30 cellular contexts compared by ENCODE assay signal in genomic region chr10:123622381-123622780, GRCh38.
DNase-seq lines count a peak whose midpoint lies in the region; TF ChIP-seq lines count a peak whose summit lies in the region.
"Had no signal": no experiment of that assay in that cellular context is flagged by ENCODE, and none has a peak within 500 bp of the region (broad histone marks: within the 10 kb centered on the region; RNA-seq: fewer than 3 reads in every experiment).

No MANE protein-coding gene starts in this region.

- CTCF ChIA-PET in GM10248 (lab: Yijun Ruan, JAX): no interaction called here

- TF ChIP-seq CTCF in AG09309 (IDR thresholded peaks at IDR 0.05; ENCODE audit: control insufficient read depth, insufficient read depth, low read depth, low read length, missing control alignments): no peak
- TF ChIP-seq CTCF in fibroblast of mammary gland (conservative IDR thresholded peaks at IDR 0.05; ENCODE audit: control insufficient read depth, insufficient read depth, low read depth, low read length): no peak
- no peak for TF ChIP-seq CTCF in GM10248 (IDR thresholded peaks at IDR 0.05; ENCODE audit: control extremely low read depth, extremely low read depth, low read depth, missing control alignments)

- POLR2A ChIA-PET in GM10248 (lab: Yijun Ruan, JAX): no interaction called here

- DNase-seq in AG09309 (ENCODE audit: low read depth): peak; percentile 76
- DNase-seq in EL: peak; percentile 90
- DNase-seq in NCI-H1694 (lab: John Stamatoyannopoulos, UW): peak; percentile 35
- peak; percentile 5 for DNase-seq in fibroblast of mammary gland (ENCODE audit: low read depth)
- DNase-seq in GM10248 (ENCODE audit: extremely low spot score): no peak
- no peak for DNase-seq in NCI-H1417 (lab: John Stamatoyannopoulos, UW)
- no peak for DNase-seq in hypothalamus (lab: John Stamatoyannopoulos, UW)
- no peak for DNase-seq in NCI-H146 treated with DMSO at 0.1 percent for 48 hours (lab: John Stamatoyannopoulos, UW; ENCODE audit: unreplicated experiment)
- DNase-seq: activated CD8-positive, alpha-beta memory T cell treated with anti-CD3 and anti-CD28 coated beads, Interleukin-2, amount 50 U/mL, for 48 hours; activated CD8-positive, alpha-beta T cell treated with anti-CD3 and anti-CD28 coated beads for 36 hours; activated naive CD4-positive, alpha-beta T cell treated with anti-CD3 and anti-CD28 coated beads for 36 hours; body of pancreas; cerebellar nuclear complex; GOT3; left lung; mesenchymal stem cell; NCI-H1092 treated with DMSO at 0.1 percent for 48 hours; NCI-H2029; NCI-H2227 treated with DMSO at 0.1 percent for 48 hours; NCI-H526; ovary; PC-3; Right ventricle myocardium superior; stimulated activated naive CD4-positive, alpha-beta T cell treated with Interleukin-2 at 50 U/mL for 16 hours; T-helper 17 cell; testis had no signal

- no peak overlapping the region for H3K4me3 ChIP-seq in AG09309 (ENCODE audit: control insufficient read depth, low read depth, low read length)
- H3K4me3 ChIP-seq in fibroblast of mammary gland (ENCODE audit: control insufficient read depth, low read depth, low read length): no peak overlapping the region
- H3K4me3 ChIP-seq: A549; adrenal gland; BLaER1 treated with 17β-estradiol and CSF1 and Interleukin-3, amounts not matched to agents 10 nM and 100 nM; body of pancreas; left lung; ovary; smooth muscle cell; testis had no signal

Comparison
In these comparisons a context has a peak if more than half of its experiments do, and no peak if none do; other contexts are left out.
1. DNase-seq: peak in AG09309 (single experiment), EL (single experiment), NCI-H1694 (single experiment) and fibroblast of mammary gland (single experiment); none in GM10248 (single experiment), NCI-H1417 (0 of 3), hypothalamus (0 of 51) and NCI-H146 treated with DMSO at 0.1 percent for 48 hours (single experiment).